ENCODE assay signal across 20 cellular contexts in the genomic region with DNA sequence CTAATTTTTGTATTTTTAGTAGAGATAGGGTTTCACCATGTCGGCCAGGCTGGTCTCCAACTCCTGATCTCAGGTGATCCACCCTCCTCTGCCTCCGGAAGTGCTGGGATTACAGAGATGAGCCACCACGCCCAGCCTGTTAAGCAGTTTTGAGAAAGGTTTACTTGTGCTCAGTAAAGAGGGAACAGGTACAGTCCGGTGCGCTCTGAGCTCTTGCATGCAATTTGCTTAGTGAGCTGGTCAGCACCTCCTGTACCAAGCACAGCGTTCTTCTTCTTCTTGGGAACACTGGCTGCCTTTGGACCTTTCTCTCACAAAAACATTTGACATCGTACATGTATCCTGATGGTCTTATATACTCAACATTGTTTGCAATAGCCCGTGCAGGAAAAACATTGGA.
"Had no signal": no experiment of that assay in that cellular context is flagged by ENCODE, and none has a peak within 500 bp of the region (broad histone marks: within the 10 kb centered on the region; RNA-seq: fewer than 3 reads in every experiment).

No MANE protein-coding gene starts in this region.

- H3K9me3 ChIP-seq: neutrophil, right atrium auricular region, suprapubic skin, thyroid gland, upper lobe of left lung, vagina had no signal

- H3K4me3 ChIP-seq: esophagus squamous epithelium, gastroesophageal sphincter, right atrium auricular region, suprapubic skin, thyroid gland, upper lobe of left lung, vagina had no signal

- H3K27ac ChIP-seq: epithelial cell of prostate, gastroesophageal sphincter, neutrophil, right atrium auricular region, suprapubic skin, thyroid gland, upper lobe of left lung, vagina had no signal

- H3K4me1 ChIP-seq: gastroesophageal sphincter, right atrium auricular region, thyroid gland had no signal

- H3K36me3 ChIP-seq: esophagus squamous epithelium, gastroesophageal sphincter, neutrophil, right atrium auricular region, suprapubic skin, thyroid gland, upper lobe of left lung, vagina had no signal

- DNase-seq: effector memory CD4-positive, alpha-beta T cell; esophagus squamous epithelium; foreskin fibroblast; glutamatergic neuron; kidney; left cardiac atrium; naive thymus-derived CD4-positive, alpha-beta T cell; nephron progenitor cell; posterior cingulate gyrus; stimulated activated CD4-positive, alpha-beta T cell treated with anti-CD3 and anti-CD28 coated beads, Interleukin-2, amount 100 ng/mL, for 48 hours; stimulated activated naive CD4-positive, alpha-beta T cell treated with Interleukin-2 at 50 U/mL for 16 hours; thyroid gland had no signal

- H3K27me3 ChIP-seq: esophagus squamous epithelium, gastroesophageal sphincter, neutrophil, right atrium auricular region, suprapubic skin, thyroid gland, upper lobe of left lung, vagina had no signal

- ATAC-seq: gastroesophageal sphincter; left cardiac atrium; naive thymus-derived CD4-positive, alpha-beta T cell had no signal

- FAIRE-seq: kidney, small intestine had no signal
